In genomic region chr6:53064726-53065265, GRCh38 we compare ENCODE assay signal across 1 cellular context.
TF ChIP-seq lines count a peak whose summit lies in the region.

No MANE protein-coding gene starts in this region.

TF ChIP-seq in HepG2, 621 proteins besides CTCF, POLR2A, EP300 and RAD21 (continued from another document and continues in another):
- peak; percentile 53 for TF ChIP-seq ZNF18 (CRISPR knock-in tag; IDR thresholded peaks at IDR 0.05; ENCODE audit: insufficient replicate concordance)
- TF ChIP-seq ZNF598 (CRISPR knock-in tag; IDR thresholded peaks at IDR 0.05; ENCODE audit: borderline replicate concordance), result no peak
- TF ChIP-seq SETDB1 (CRISPR knock-in tag; IDR thresholded peaks at IDR 0.05; ENCODE audit: borderline replicate concordance), result no peak
- no peak for TF ChIP-seq ZNF12 (CRISPR knock-in tag; IDR thresholded peaks at IDR 0.05)
- TF ChIP-seq ZNF710 (CRISPR knock-in tag; IDR thresholded peaks at IDR 0.05; ENCODE audit: borderline replicate concordance), result no peak
- TF ChIP-seq KDM3A (CRISPR knock-in tag; IDR thresholded peaks at IDR 0.05; ENCODE audit: low read depth), result no peak
- no peak for TF ChIP-seq ZNF121 (CRISPR knock-in tag; IDR thresholded peaks at IDR 0.05)
- TF ChIP-seq ZNF674 (CRISPR knock-in tag; IDR thresholded peaks at IDR 0.05; ENCODE audit: low read depth), result no peak
- TF ChIP-seq ZNF75D (CRISPR knock-in tag; IDR thresholded peaks at IDR 0.05; ENCODE audit: borderline replicate concordance), result no peak
- no peak for TF ChIP-seq ZC3H4 (CRISPR knock-in tag; IDR thresholded peaks at IDR 0.05; ENCODE audit: borderline replicate concordance)
- no peak for TF ChIP-seq CHD4 (IDR thresholded peaks at IDR 0.05; ENCODE audit: borderline replicate concordance, low read length)
- no peak for TF ChIP-seq GATA4 (IDR thresholded peaks at IDR 0.05; ENCODE audit: borderline replicate concordance, low read depth)
- TF ChIP-seq E2F1 (CRISPR knock-in tag; IDR thresholded peaks at IDR 0.05), result peak; percentile 91
- no peak for TF ChIP-seq ARNT2 (CRISPR knock-in tag; IDR thresholded peaks at IDR 0.05; ENCODE audit: low read depth)
- no peak for TF ChIP-seq NFE2L1 (CRISPR knock-in tag; IDR thresholded peaks at IDR 0.05; ENCODE audit: borderline replicate concordance)
- no peak for TF ChIP-seq NCOA2 (CRISPR knock-in tag; IDR thresholded peaks at IDR 0.05)
- no peak for TF ChIP-seq ZNF878 (CRISPR knock-in tag; IDR thresholded peaks at IDR 0.05)
- no peak; the same call in none of the 2 replicates for TF ChIP-seq MYNN (CRISPR knock-in tag; IDR thresholded peaks at IDR 0.05; ENCODE audit: low read depth)
- no peak for TF ChIP-seq ZNF782 (CRISPR knock-in tag; IDR thresholded peaks at IDR 0.05; ENCODE audit: borderline replicate concordance)
- TF ChIP-seq PAXIP1 (CRISPR knock-in tag; conservative IDR thresholded peaks at IDR 0.05), result 0 out of 2 replicates have a peak, but pooled peaks have one; percentile 27
- no peak for TF ChIP-seq FUBP1 (CRISPR knock-in tag; IDR thresholded peaks at IDR 0.05; ENCODE audit: borderline replicate concordance)
- TF ChIP-seq MED8 (CRISPR knock-in tag; IDR thresholded peaks at IDR 0.05; ENCODE audit: insufficient replicate concordance), result no peak
- no peak for TF ChIP-seq TBP (CRISPR knock-in tag; IDR thresholded peaks at IDR 0.05)
- no peak for TF ChIP-seq ZNF407 (CRISPR knock-in tag; IDR thresholded peaks at IDR 0.05; ENCODE audit: not compliant biosample characterization)
- TF ChIP-seq ZNF362 (CRISPR knock-in tag; IDR thresholded peaks at IDR 0.05; ENCODE audit: borderline replicate concordance), result no peak
- no peak; the same call in 1 of the 2 replicates for TF ChIP-seq ZNF556 (CRISPR knock-in tag; IDR thresholded peaks at IDR 0.05; ENCODE audit: borderline replicate concordance)
- no peak for TF ChIP-seq ZNF761 (CRISPR knock-in tag; conservative IDR thresholded peaks at IDR 0.05)
- no peak for TF ChIP-seq ZNF746 (CRISPR knock-in tag; IDR thresholded peaks at IDR 0.05)
- no peak for TF ChIP-seq MBNL3 (CRISPR knock-in tag; conservative IDR thresholded peaks at IDR 0.05)
- no peak for TF ChIP-seq DDIT3 (CRISPR knock-in tag; IDR thresholded peaks at IDR 0.05)
- TF ChIP-seq KAT7 (CRISPR knock-in tag; IDR thresholded peaks at IDR 0.05; ENCODE audit: borderline replicate concordance), result no peak
- no peak for TF ChIP-seq ZNF619 (CRISPR knock-in tag; IDR thresholded peaks at IDR 0.05)
- no peak for TF ChIP-seq CREB3 (CRISPR knock-in tag; IDR thresholded peaks at IDR 0.05)
- TF ChIP-seq MED13 (CRISPR knock-in tag; IDR thresholded peaks at IDR 0.05), result 0 out of 2 replicates have a peak, but pooled peaks have one; percentile 39
- TF ChIP-seq ZNF704 (CRISPR knock-in tag; IDR thresholded peaks at IDR 0.05; ENCODE audit: borderline replicate concordance), result no peak; the same call in 1 of the 2 replicates
